In the genomic region with DNA sequence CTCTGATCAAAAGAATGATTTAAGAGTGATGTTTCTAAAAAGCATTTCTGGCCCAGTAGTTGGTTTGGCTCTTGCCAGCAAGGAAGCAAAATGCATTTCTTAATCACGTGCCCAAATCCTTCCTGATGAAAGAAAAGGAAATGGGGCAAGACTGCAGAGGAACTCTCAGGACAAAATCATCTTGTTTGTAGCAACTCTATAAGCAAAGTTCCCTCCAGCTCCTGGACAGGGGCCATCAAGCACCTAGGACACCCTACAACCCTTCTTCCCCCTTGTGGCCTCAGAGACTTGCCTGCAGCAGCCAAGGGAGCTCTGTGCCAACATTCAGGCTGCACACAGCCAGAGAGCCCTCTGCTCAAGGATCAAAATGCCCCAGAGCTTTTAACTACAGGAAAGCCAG, we compare ENCODE assay signal across 9 cellular contexts.
A peak's percentile ranks its signal among the peaks of the same experiment; 100 is the strongest.
DNase-seq lines count a peak whose midpoint lies in the region; ATAC-seq and TF ChIP-seq lines count a peak whose summit lies in the region.
"Had no signal": no experiment of that assay in that cellular context is flagged by ENCODE, and none has a peak within 500 bp of the region (broad histone marks: within the 10 kb centered on the region; RNA-seq: fewer than 3 reads in every experiment).

No MANE protein-coding gene starts in this region.

- peak overlapping the region; percentile 6 for H3K27ac Mint-ChIP-seq in activated CD4-positive, alpha-beta T cell treated with anti-CD3 and anti-CD28 coated beads for 36 hours
- no peak overlapping the region for H3K27ac Mint-ChIP-seq in activated CD4-positive, alpha-beta T cell treated with anti-CD3 and anti-CD28 coated beads, Interleukin-2, amount 10 ng/mL, durations not matched to agents 24 days and 14 days

- intact Hi-C loops in activated CD4-positive, alpha-beta T cell treated with anti-CD3 and anti-CD28 coated beads for 36 hours (cut with DNase I, micrococcal nuclease): loop anchor here in 1 of 2 experiments (5.0 kb wide), 3 partner anchors 55 to 320 kb away; partner anchors contain the start of gene C1orf216
- intact Hi-C loops in activated CD4-positive, alpha-beta T cell treated with anti-CD3 and anti-CD28 coated beads, Interleukin-2, amount 10 ng/mL, durations not matched to agents 24 days and 14 days (cut with micrococcal nuclease): loop anchor here (5.0 to 10.0 kb wide), 3 partner anchors 55 to 323 kb away; partner anchors contain the start of gene C1orf216
- intact Hi-C loops in adrenal gland (cut with DNase I): loop anchor here (5.0 kb wide), 3 partner anchors 105 to 275 kb away; partner anchors contain the start of genes KIAA0319L (in 1 of the 2) and NCDN (in 1 of the 2)

- POLR2A ChIA-PET in activated CD4-positive, alpha-beta T cell treated with anti-CD3 and anti-CD28 coated beads for 36 hours (lab: Charles Lee): interaction anchor here (0.7 to 1.1 kb wide), 2 partner anchors 105 to 318 kb away, joined by 3 read pairs; partner anchors contain the start of gene KIAA0319L

- TF ChIP-seq POLR2A in adrenal gland (IDR thresholded peaks at IDR 0.05): no peak

- H3K4me1 ChIP-seq in adrenal gland (replicated peaks in 1 of 2): peaks cover 43 to 69% of the 10 kb centered on the region in 2 donors
- H3K4me1 ChIP-seq in right atrium auricular region: peaks cover 0 to 34% of the 10 kb centered on the region in 2 donors
- H3K4me1 ChIP-seq in thymus (ENCODE audit: control insufficient read depth, insufficient read depth, low read length): no peaks in the 10 kb centered on the region

- ATAC-seq in activated CD4-positive, alpha-beta T cell treated with anti-CD3 and anti-CD28 coated beads for 36 hours: no peak
- ATAC-seq in HG02884 (IDR thresholded peaks at IDR 0.05; ENCODE audit: unreplicated experiment): no peak

- H3K27me3 ChIP-seq in adrenal gland (no peaks in the 10 kb centered on the region), right atrium auricular region (no peaks in the 10 kb centered on the region), thymus (ENCODE audit: control insufficient read depth, insufficient read depth) (no peaks in the 10 kb centered on the region)
- H3K27me3 ChIP-seq: ascending aorta had no signal

- CTCF ChIA-PET in activated CD4-positive, alpha-beta T cell treated with anti-CD3 and anti-CD28 coated beads for 36 hours (lab: Charles Lee): interaction anchor here (0.6 to 5.8 kb wide), 39 partner anchors 8 to 323 kb away, joined by 3 to 118 read pairs (median 12); partner anchors contain the start of genes CLSPN, KIAA0319L, NCDN and TFAP2E

- no peak overlapping the region for H3K4me3 Mint-ChIP-seq in activated CD4-positive, alpha-beta T cell treated with anti-CD3 and anti-CD28 coated beads for 36 hours
- H3K4me3 Mint-ChIP-seq in activated CD4-positive, alpha-beta T cell treated with anti-CD3 and anti-CD28 coated beads, Interleukin-2, amount 10 ng/mL, durations not matched to agents 24 days and 14 days: no peak overlapping the region

- no peak for DNase-seq in activated CD4-positive, alpha-beta T cell treated with anti-CD3 and anti-CD28 coated beads for 36 hours
- no peak for DNase-seq in activated CD4-positive, alpha-beta T cell treated with anti-CD3 and anti-CD28 coated beads, Interleukin-2, amount 10 ng/mL, durations not matched to agents 24 days and 14 days
- DNase-seq in adrenal gland: peak; percentile 53 to 81 (median 73)
- DNase-seq in right atrium auricular region (ENCODE audit: low spot score): peak; percentile 66
- no peak for DNase-seq in 8988T
- DNase-seq in NAMALWA (ENCODE audit: low spot score): no peak

- no peaks in the 10 kb centered on the region for H3K9me3 Mint-ChIP-seq in activated CD4-positive, alpha-beta T cell treated with anti-CD3 and anti-CD28 coated beads for 36 hours (ENCODE audit: low read depth)
- no peaks in the 10 kb centered on the region for H3K9me3 Mint-ChIP-seq in activated CD4-positive, alpha-beta T cell treated with anti-CD3 and anti-CD28 coated beads, Interleukin-2, amount 10 ng/mL, durations not matched to agents 24 days and 14 days

- H3K4me3 ChIP-seq in adrenal gland (no peak overlapping the region), right atrium auricular region (no peak overlapping the region), thymus (ENCODE audit: low read length) (no peak overlapping the region)
- H3K4me3 ChIP-seq: ascending aorta had no signal

- H3K36me3 Mint-ChIP-seq in activated CD4-positive, alpha-beta T cell treated with anti-CD3 and anti-CD28 coated beads for 36 hours (ENCODE audit: low read depth): peaks cover 29% of the 10 kb centered on the region
- H3K36me3 Mint-ChIP-seq in activated CD4-positive, alpha-beta T cell treated with anti-CD3 and anti-CD28 coated beads, Interleukin-2, amount 10 ng/mL, durations not matched to agents 24 days and 14 days (ENCODE audit: low read depth): peaks cover 42% of the 10 kb centered on the region

- 0 to 4% (median 2%) methylated on average over 1 of the region's 1 CpG for WGBS in adrenal gland, 4 donors
- WGBS in thymus: 54% methylated on average over 1 of the region's 1 CpG

- peak in 3 of 6 experiments; percentile 23 to 40 (median 38) for TF ChIP-seq CTCF in adrenal gland (IDR thresholded peaks at IDR 0.05)
- TF ChIP-seq CTCF in right atrium auricular region (IDR thresholded peaks at IDR 0.05): peak in 1 of 2 donors; percentile 39

- H3K4me1 Mint-ChIP-seq in activated CD4-positive, alpha-beta T cell treated with anti-CD3 and anti-CD28 coated beads for 36 hours: peaks cover 41% of the 10 kb centered on the region
- peaks cover 29% of the 10 kb centered on the region for H3K4me1 Mint-ChIP-seq in activated CD4-positive, alpha-beta T cell treated with anti-CD3 and anti-CD28 coated beads, Interleukin-2, amount 10 ng/mL, durations not matched to agents 24 days and 14 days

- no peaks in the 10 kb centered on the region for H3K27me3 Mint-ChIP-seq in activated CD4-positive, alpha-beta T cell treated with anti-CD3 and anti-CD28 coated beads for 36 hours
- H3K27me3 Mint-ChIP-seq in activated CD4-positive, alpha-beta T cell treated with anti-CD3 and anti-CD28 coated beads, Interleukin-2, amount 10 ng/mL, durations not matched to agents 24 days and 14 days: no peaks in the 10 kb centered on the region

- H3K9me3 ChIP-seq in adrenal gland (replicated peaks in 1 of 3) (no peaks in the 10 kb centered on the region), right atrium auricular region (no peaks in the 10 kb centered on the region), thymus (ENCODE audit: control insufficient read depth) (no peaks in the 10 kb centered on the region)
- H3K9me3 ChIP-seq: ascending aorta had no signal

- H3K36me3 ChIP-seq in adrenal gland (replicated peaks in 1 of 2) (peaks cover 0 to 18% of the 10 kb centered on the region in 2 donors), right atrium auricular region (peaks cover 51% of the 10 kb centered on the region), thymus (ENCODE audit: control insufficient read depth, insufficient read depth) (peaks cover 30% of the 10 kb centered on the region)

- H3K27ac ChIP-seq in adrenal gland (peak overlapping the region in 4 of 5 donors; percentile 33 to 95 (median 70)), right atrium auricular region (no peak overlapping the region), thymus (ENCODE audit: low read depth) (peak overlapping the region; percentile 64)

Comparison
In these comparisons a context has a peak if more than half of its experiments do, and no peak if none do; other contexts are left out.
1. DNase-seq: peak in adrenal gland (7 of 7) and right atrium auricular region (single experiment); none in activated CD4-positive, alpha-beta T cell treated with anti-CD3 and anti-CD28 coated beads for 36 hours (single experiment), activated CD4-positive, alpha-beta T cell treated with anti-CD3 and anti-CD28 coated beads, Interleukin-2, amount 10 ng/mL, durations not matched to agents 24 days and 14 days (single experiment), 8988T (single experiment) and NAMALWA (single experiment).
2. H3K27ac ChIP-seq: peak in adrenal gland (4 of 5) and thymus (single experiment); none in right atrium auricular region (0 of 2).